ENCODE assay signal across 17 cellular contexts in genomic region chr2:220006152-220006551, GRCh38.
DNase-seq lines count a peak whose midpoint lies in the region; ATAC-seq, FAIRE-seq and TF ChIP-seq lines count a peak whose summit lies in the region.
"Had no signal": no experiment of that assay in that cellular context is flagged by ENCODE, and none has a peak within 500 bp of the region (broad histone marks: within the 10 kb centered on the region; RNA-seq: fewer than 3 reads in every experiment).

No MANE protein-coding gene starts in this region.

- peak in 3 of 4 donors; percentile 80 to 93 (median 81) for ATAC-seq in pancreas
- no peak for ATAC-seq in HG03196 (IDR thresholded peaks at IDR 0.05; ENCODE audit: unreplicated experiment)
- ATAC-seq in HG03432 (IDR thresholded peaks at IDR 0.05; ENCODE audit: unreplicated experiment), result no peak
- ATAC-seq in GM21390 (IDR thresholded peaks at IDR 0.05; ENCODE audit: unreplicated experiment), result no peak
- ATAC-seq: mucosa of descending colon; psoas muscle; stimulated activated naive CD8-positive, alpha-beta T cell treated with anti-CD3 and anti-CD28 coated beads, Interleukin-15, amount 100 ng/mL, for 72 hours had no signal

- no peaks in the 10 kb centered on the region for H3K9me3 ChIP-seq in pancreas
- H3K9me3 ChIP-seq in SJCRH30 (replicated peaks), result no peaks in the 10 kb centered on the region
- H3K9me3 ChIP-seq: mucosa of descending colon, psoas muscle, SJSA1 had no signal

- 18 to 23% methylated on average over 7 of the region's 7 CpGs for WGBS in pancreas, 2 donors

- in situ Hi-C loops in G401 (cut with HindIII; ENCODE audit: low sequenced_read_pairs), result no loop called here

- H3K27ac ChIP-seq in pancreas (peak overlapping the region in 2 of 4 donors; percentile 17 to 35), SJCRH30 (no peak overlapping the region)
- H3K27ac ChIP-seq: psoas muscle, SJSA1 had no signal

- H3K36me3 ChIP-seq in pancreas, result no peaks in the 10 kb centered on the region
- H3K36me3 ChIP-seq in SJCRH30, result no peaks in the 10 kb centered on the region
- H3K36me3 ChIP-seq: SJSA1 had no signal

- H3K27me3 ChIP-seq in pancreas, result no peaks in the 10 kb centered on the region
- no peaks in the 10 kb centered on the region for H3K27me3 ChIP-seq in SJCRH30
- H3K27me3 ChIP-seq: SJSA1 had no signal

- DNase-seq in G401 (ENCODE audit: low spot score), result peak; percentile 16
- peak; percentile 96 for DNase-seq in NOMO-1 treated with dmso at 0.1 percent for 144 hours (lab: John Stamatoyannopoulos, UW; ENCODE audit: unreplicated experiment)
- peak; percentile 55 for DNase-seq in fibroblast of gingiva (ENCODE audit: low read depth)
- DNase-seq in pancreas, result peak in 3 of 6 donors; percentile 7 to 23 (median 18)
- DNase-seq in SJCRH30, result no peak
- DNase-seq: activated naive CD4-positive, alpha-beta T cell treated with Interleukin-2 at 50 U/mL for 16 hours; CD4-positive, CD25-positive, alpha-beta regulatory T cell; cortex of kidney; mucosa of descending colon; NCI-H187; NCI-H748 treated with DMSO at 0.1 percent for 48 hours; psoas muscle; stimulated activated naive CD8-positive, alpha-beta T cell treated with anti-CD3 and anti-CD28 coated beads, Interleukin-15, amount 100 ng/mL, for 72 hours had no signal

- H3K4me1 ChIP-seq in pancreas (peaks cover 0 to 12% (median 7%) of the 10 kb centered on the region in 3 donors), SJCRH30 (no peaks in the 10 kb centered on the region)
- H3K4me1 ChIP-seq: psoas muscle had no signal

- no peak for TF ChIP-seq CTCF in pancreas (IDR thresholded peaks at IDR 0.05)

- intact Hi-C loops in pancreas (cut with DNase I), result no loop called here

- FAIRE-seq in pancreas (lab: Jason Lieb, UNC), result no peak

- no peak overlapping the region for H3K4me3 ChIP-seq in pancreas
- H3K4me3 ChIP-seq in SJCRH30, result no peak overlapping the region
- H3K4me3 ChIP-seq: mucosa of descending colon, psoas muscle, SJSA1 had no signal

Comparison
In these comparisons a context has a peak if more than half of its experiments do, and no peak if none do; other contexts are left out.
1. DNase-seq: peak in G401 (single experiment), NOMO-1 treated with dmso at 0.1 percent for 144 hours (single experiment) and fibroblast of gingiva (single experiment); none in SJCRH30 (0 of 2).
2. ATAC-seq: peak in pancreas (3 of 4); none in HG03196 (single experiment), HG03432 (single experiment) and GM21390 (single experiment).